1 cellular context compared by ENCODE assay signal in the genomic region with DNA sequence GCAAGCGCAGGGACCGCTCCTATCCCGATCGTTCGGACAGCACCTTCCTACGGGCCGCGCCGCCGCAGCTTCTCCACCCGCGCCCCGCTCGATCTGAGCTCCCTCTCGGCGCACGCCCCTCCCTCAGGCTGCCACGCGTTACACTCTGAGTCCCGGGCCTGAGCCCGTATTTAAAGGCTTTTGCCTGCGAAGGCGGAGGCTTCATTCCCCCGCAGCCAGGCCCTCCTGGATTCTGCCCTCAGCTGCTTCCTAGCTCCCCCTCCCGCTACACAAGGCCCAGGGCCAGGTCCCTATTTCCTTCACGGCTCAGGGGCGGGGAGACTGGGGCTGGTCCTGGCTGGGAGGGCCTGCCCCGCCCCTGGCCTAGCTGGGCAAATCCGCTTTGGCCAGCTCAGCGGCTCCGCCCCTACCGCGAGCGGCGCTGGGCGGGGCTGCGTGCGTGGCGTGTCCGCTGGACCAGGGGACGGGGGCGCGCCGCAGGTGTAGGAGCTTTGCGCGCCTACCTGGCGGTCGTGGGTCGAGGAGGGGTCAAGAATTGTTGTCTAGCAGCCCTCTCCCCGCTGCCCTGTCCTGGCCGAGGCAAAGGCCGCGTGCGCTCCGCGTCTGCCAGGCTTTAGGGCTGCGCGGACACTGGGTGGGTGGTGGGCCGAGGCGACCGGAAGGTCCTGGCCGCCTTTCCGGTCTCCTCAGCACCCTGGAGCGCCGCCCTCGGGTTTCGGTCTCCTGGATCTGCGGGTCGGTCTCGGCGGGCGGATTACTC.
TF ChIP-seq lines count a peak whose summit lies in the region.

A gene (minus strand): TSS at position 144 of the 760 bp plus-strand sequence. CDS start 5,927 bp downstream, outside the sequence.

TF ChIP-seq in SK-N-SH, 30 proteins besides CTCF, POLR2A, EP300 and RAD21 (continued from another document):
- TF ChIP-seq, protein P1, sequence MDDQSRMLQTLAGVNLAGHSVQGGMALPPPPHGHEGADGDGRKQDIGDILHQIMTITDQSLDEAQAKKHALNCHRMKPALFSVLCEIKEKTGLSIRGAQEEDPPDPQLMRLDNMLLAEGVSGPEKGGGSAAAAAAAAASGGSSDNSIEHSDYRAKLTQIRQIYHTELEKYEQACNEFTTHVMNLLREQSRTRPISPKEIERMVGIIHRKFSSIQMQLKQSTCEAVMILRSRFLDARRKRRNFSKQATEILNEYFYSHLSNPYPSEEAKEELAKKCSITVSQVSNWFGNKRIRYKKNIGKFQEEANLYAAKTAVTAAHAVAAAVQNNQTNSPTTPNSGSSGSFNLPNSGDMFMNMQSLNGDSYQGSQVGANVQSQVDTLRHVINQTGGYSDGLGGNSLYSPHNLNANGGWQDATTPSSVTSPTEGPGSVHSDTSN (IDR thresholded peaks at IDR 0.05): no peak; the same call in 1 of the 2 replicates
